Comparison of ENCODE assay signal across 8 cellular contexts in the genomic region with DNA sequence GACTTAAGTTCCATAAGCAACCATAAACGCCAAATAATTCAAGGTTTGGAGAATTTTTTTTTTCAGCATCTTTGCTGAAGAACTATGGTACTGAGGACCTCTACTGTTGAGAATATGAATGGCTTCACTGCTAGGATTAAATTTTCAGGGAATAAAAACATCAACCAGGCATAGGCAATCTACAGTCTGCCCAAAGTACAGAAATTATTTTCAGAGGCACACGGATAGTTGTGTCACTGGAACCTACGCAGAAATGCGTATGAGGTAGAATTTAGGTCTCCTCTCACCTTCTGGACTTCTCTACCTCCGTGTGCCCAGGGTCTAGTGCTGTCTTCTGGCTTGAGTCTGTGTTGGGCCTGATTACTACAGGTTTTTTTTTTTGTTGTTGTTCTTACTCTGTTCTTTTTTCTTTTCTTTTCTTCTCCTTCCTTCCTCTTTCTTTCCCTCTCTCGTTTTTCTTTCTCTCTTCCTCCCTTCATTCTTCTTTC. TPM values are rescaled to one million over a fixed set of nuclear protein-coding genes. Genes with fewer than 3 reads are reported as not detected.
DNase-seq lines count a peak whose midpoint lies in the region; ATAC-seq, FAIRE-seq and TF ChIP-seq lines count a peak whose summit lies in the region.

No MANE protein-coding gene starts in this region.

- H2AFZ ChIP-seq in OCI-LY1 (ENCODE audit: low read length) (no peak overlapping the region), endothelial cell of umbilical vein (ENCODE audit: low read depth, low read length) (no peak overlapping the region)

- peak; percentile 67 for TF ChIP-seq CTCF in OCI-LY1 (IDR thresholded peaks at IDR 0.05; ENCODE audit: low read length)
- peak; percentile 46 to 47 for TF ChIP-seq CTCF in endothelial cell of umbilical vein (IDR thresholded peaks at IDR 0.05; ENCODE audit: extremely low read depth in 1 of 2, insufficient read depth in 1 of 2, low read depth in 1 of 2, low read length in 2 of 2)
- TF ChIP-seq CTCF in pancreas (IDR thresholded peaks at IDR 0.05): peak in 3 of 4 donors; percentile 40 to 58 (median 42)

- no peak overlapping the region for H3K27ac Mint-ChIP-seq in stimulated activated naive B cell treated with anti-CD40 and anti-IgM and Interleukin-4, amounts not matched to agents 10 μg/mL and 1 μg/mL and 100 μg/mL, for 72 hours

- no peak overlapping the region for H3K4me3 Mint-ChIP-seq in stimulated activated naive B cell treated with anti-CD40 and anti-IgM and Interleukin-4, amounts not matched to agents 10 μg/mL and 1 μg/mL and 100 μg/mL, for 72 hours

- WGBS in pancreas, 2 donors: 12 to 14% methylated on average over 6 of the region's 6 CpGs

- H3K9me1 ChIP-seq in endothelial cell of umbilical vein (replicated peaks; ENCODE audit: control insufficient read depth, extremely low read depth, insufficient read depth, low read length): no peaks in the 10 kb centered on the region

- no peaks in the 10 kb centered on the region for H3K4me1 Mint-ChIP-seq in stimulated activated naive B cell treated with anti-CD40 and anti-IgM and Interleukin-4, amounts not matched to agents 10 μg/mL and 1 μg/mL and 100 μg/mL, for 72 hours

- no peaks in the 10 kb centered on the region for H3K36me3 Mint-ChIP-seq in stimulated activated naive B cell treated with anti-CD40 and anti-IgM and Interleukin-4, amounts not matched to agents 10 μg/mL and 1 μg/mL and 100 μg/mL, for 72 hours

- no peaks in the 10 kb centered on the region for H3K9me2 ChIP-seq in OCI-LY1 (ENCODE audit: low read depth, low read length)

- intact Hi-C loops in endothelial cell of umbilical vein (cut with micrococcal nuclease) (loop anchor here (1.0 kb wide), 2 partner anchors 135 to 139 kb away; no protein-coding TSS in a partner anchor), pancreas (cut with DNase I) (loop anchor here in 1 of 3 donors (10.0 kb wide), 1 partner anchor 136 kb away; no protein-coding TSS in a partner anchor)

- DNase-seq in Ammon's horn (ENCODE audit: low spot score): peak; percentile 20
- peak; percentile 44 for DNase-seq in H4 (ENCODE audit: low spot score)
- DNase-seq in endothelial cell of umbilical vein (ENCODE audit: low read depth, low spot score): peak; percentile 55
- no peak for DNase-seq in pancreas
- DNase-seq in T1000 (lab: John Stamatoyannopoulos, UW): no peak
- DNase-seq in stimulated activated naive B cell treated with anti-CD40 and anti-IgM and Interleukin-4, amounts not matched to agents 10 μg/mL and 1 μg/mL and 100 μg/mL, for 72 hours: no peak

- H3K4me2 ChIP-seq in OCI-LY1 (ENCODE audit: low read length) (no peak overlapping the region), endothelial cell of umbilical vein (ENCODE audit: insufficient read depth, low read length) (no peak overlapping the region)

- no peaks in the 10 kb centered on the region for H4K20me1 ChIP-seq in OCI-LY1 (ENCODE audit: insufficient read depth, low read length)
- H4K20me1 ChIP-seq in endothelial cell of umbilical vein (replicated peaks; ENCODE audit: control insufficient read depth, extremely low read depth, insufficient read depth, low read length): no peaks in the 10 kb centered on the region

- H3K36me3 ChIP-seq in OCI-LY1 (ENCODE audit: insufficient read depth, low read length) (no peaks in the 10 kb centered on the region), endothelial cell of umbilical vein (ENCODE audit: control insufficient read depth in 2 of 2, extremely low read depth in 1 of 2, insufficient read depth in 2 of 2, low read length in 2 of 2) (no peaks in the 10 kb centered on the region), pancreas (no peaks in the 10 kb centered on the region)

- TF ChIP-seq POLR2A in endothelial cell of umbilical vein (IDR thresholded peaks at IDR 0.05; ENCODE audit: low read depth, low read length): no peak

- H3K9ac ChIP-seq in OCI-LY1 (ENCODE audit: low read length): no peak overlapping the region
- no peak overlapping the region for H3K9ac ChIP-seq in endothelial cell of umbilical vein (replicated peaks; ENCODE audit: extremely low read depth, insufficient read depth, low read length)

- H3K27me3 Mint-ChIP-seq in stimulated activated naive B cell treated with anti-CD40 and anti-IgM and Interleukin-4, amounts not matched to agents 10 μg/mL and 1 μg/mL and 100 μg/mL, for 72 hours: peaks cover 29 to 63% of the 10 kb centered on the region in 2 donors

- H3K4me3 ChIP-seq in OCI-LY1 (ENCODE audit: low read depth, low read length, poor library complexity, severe bottlenecking): no peak overlapping the region
- H3K4me3 ChIP-seq in endothelial cell of umbilical vein (replicated peaks in 1 of 3; ENCODE audit: insufficient read depth in 1 of 3, low read depth in 1 of 3, low read length in 3 of 3): no peak overlapping the region
- no peak overlapping the region for H3K4me3 ChIP-seq in pancreas

- dilution Hi-C loops in endothelial cell of umbilical vein (cut with MboI; ENCODE audit: extremely low pct_ligation_motif_present, low sequenced_read_pairs): no loop called here

- no peaks in the 10 kb centered on the region for H3K4me1 ChIP-seq in OCI-LY1 (ENCODE audit: insufficient read depth, low read length, severe bottlenecking)
- H3K4me1 ChIP-seq in endothelial cell of umbilical vein (ENCODE audit: control insufficient read depth, extremely low read depth, insufficient read depth, low read length): no peaks in the 10 kb centered on the region
- no peaks in the 10 kb centered on the region for H3K4me1 ChIP-seq in pancreas

- POLR2A ChIA-PET in endothelial cell of umbilical vein (lab: Charles Lee): no interaction called here

- H3K9me3 Mint-ChIP-seq in stimulated activated naive B cell treated with anti-CD40 and anti-IgM and Interleukin-4, amounts not matched to agents 10 μg/mL and 1 μg/mL and 100 μg/mL, for 72 hours: no peaks in the 10 kb centered on the region

- H3K27ac ChIP-seq in OCI-LY1 (ENCODE audit: low read depth, low read length, poor library complexity, severe bottlenecking) (no peak overlapping the region), endothelial cell of umbilical vein (ENCODE audit: insufficient read depth, low read depth, low read length) (no peak overlapping the region), pancreas (no peak overlapping the region)

- FAIRE-seq in endothelial cell of umbilical vein (lab: Jason Lieb, UNC) (peak; percentile 54), pancreas (lab: Jason Lieb, UNC) (peak; percentile 94)

- H3K79me2 ChIP-seq in OCI-LY1 (ENCODE audit: insufficient read depth, low read length) (no peaks in the 10 kb centered on the region), endothelial cell of umbilical vein (ENCODE audit: control insufficient read depth, insufficient read depth, low read length) (no peaks in the 10 kb centered on the region)

- CTCF ChIA-PET in endothelial cell of umbilical vein (lab: Charles Lee): interaction anchor here (0.7 to 4.2 kb wide), 14 partner anchors 8 to 831 kb away, joined by 3 to 66 read pairs (median 6); no protein-coding TSS in a partner anchor

- no peaks in the 10 kb centered on the region for H3F3A ChIP-seq in OCI-LY1 (ENCODE audit: insufficient read depth, low read length)

- no TSS peak for BruUV-seq in endothelial cell of umbilical vein (replicated peaks; lab: Mats Ljungman, UMichigan)

- no peaks in the 10 kb centered on the region for H3K9me3 ChIP-seq in OCI-LY1 (ENCODE audit: low read length)
- no peaks in the 10 kb centered on the region for H3K9me3 ChIP-seq in endothelial cell of umbilical vein (replicated peaks; ENCODE audit: control insufficient read depth, insufficient read depth, low read length)
- no peaks in the 10 kb centered on the region for H3K9me3 ChIP-seq in pancreas

- peak in 3 of 4 donors; percentile 59 to 70 (median 67) for ATAC-seq in pancreas
- no peak for ATAC-seq in HG02885 (IDR thresholded peaks at IDR 0.05; ENCODE audit: poor library complexity, unreplicated experiment)
- ATAC-seq in stimulated activated naive B cell treated with anti-CD40 and anti-IgM and Interleukin-4, amounts not matched to agents 10 μg/mL and 1 μg/mL and 100 μg/mL, for 72 hours (replicated peaks): no peak

- H3K27me3 ChIP-seq in OCI-LY1 (ENCODE audit: insufficient read depth, low read length) (no peaks in the 10 kb centered on the region), endothelial cell of umbilical vein (ENCODE audit: control insufficient read depth in 2 of 2, insufficient read depth in 2 of 2, low read length in 2 of 2) (peaks cover 5 to 43% of the 10 kb centered on the region in 2 experiments), pancreas (peaks cover 0 to 12% (median 8%) of the 10 kb centered on the region in 4 donors)

TF ChIP-seq in endothelial cell of umbilical vein, 7 proteins besides CTCF, POLR2A, EP300 and RAD21:
- TF ChIP-seq JUN (IDR thresholded peaks at IDR 0.05; ENCODE audit: borderline replicate concordance, insufficient read depth, insufficient read length, low read depth): no peak
- TF ChIP-seq FOS (IDR thresholded peaks at IDR 0.05; ENCODE audit: borderline replicate concordance, insufficient read depth, low read length): no peak
- TF ChIP-seq, protein P1, sequence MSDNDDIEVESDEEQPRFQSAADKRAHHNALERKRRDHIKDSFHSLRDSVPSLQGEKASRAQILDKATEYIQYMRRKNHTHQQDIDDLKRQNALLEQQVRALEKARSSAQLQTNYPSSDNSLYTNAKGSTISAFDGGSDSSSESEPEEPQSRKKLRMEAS (IDR thresholded peaks at IDR 0.05; ENCODE audit: insufficient read depth, insufficient read length): no peak
- no peak for TF ChIP-seq POLR2AphosphoS5 (IDR thresholded peaks at IDR 0.05; ENCODE audit: insufficient read depth, low read depth, low read length)

RNA-seq across cellular contexts. Expression of gene NACA2, which starts 39.7 kb away (rescaled TPM):
- total RNA-seq in H4 (2014; rRNA removed; shearing (Covaris generic)): not detected in 2 replicates
- not detected in 2 replicates for total RNA-seq in endothelial cell of umbilical vein
- not detected in 2 replicates for polyA plus RNA-seq in endothelial cell of umbilical vein
- not detected in 2 replicates for polyA plus RNA-seq in endothelial cell of umbilical vein (2011; cell fraction: cytosol; rRNA removed)
- not detected in 2 replicates for polyA plus RNA-seq in endothelial cell of umbilical vein (2011; cell fraction: nucleus; rRNA removed)
- polyA plus RNA-seq in endothelial cell of umbilical vein (2012): 1.3 and 1.6 TPM in 2 replicates
- polyA minus RNA-seq in endothelial cell of umbilical vein: not detected in 2 replicates
- polyA minus RNA-seq in endothelial cell of umbilical vein (2011; cell fraction: cytosol; rRNA and poly(A)+ RNA removed): not detected
- not detected in 2 replicates for polyA minus RNA-seq in endothelial cell of umbilical vein (2011; cell fraction: nucleus; rRNA and poly(A)+ RNA removed)
- not detected for total RNA-seq in pancreas
- under 1 TPM in 1 of 2 donors, not detected in 1; 0.12 TPM for polyA plus RNA-seq in pancreas

Comparison
In these comparisons a context has a peak if more than half of its experiments do, and no peak if none do; other contexts are left out.
1. DNase-seq: peak in Ammon's horn (single experiment), H4 (single experiment) and endothelial cell of umbilical vein (single experiment); none in pancreas (0 of 6), T1000 (single experiment) and stimulated activated naive B cell treated with anti-CD40 and anti-IgM and Interleukin-4, amounts not matched to agents 10 μg/mL and 1 μg/mL and 100 μg/mL, for 72 hours (single experiment).
2. ATAC-seq: peak in pancreas (3 of 4); none in HG02885 (single experiment) and stimulated activated naive B cell treated with anti-CD40 and anti-IgM and Interleukin-4, amounts not matched to agents 10 μg/mL and 1 μg/mL and 100 μg/mL, for 72 hours (0 of 2).
3. Peak in every context shown above with its lines, with median percentiles within 50 percentile points of each other: CTCF ChIP-seq.